29 cellular contexts compared by ENCODE assay signal in the genomic region with DNA sequence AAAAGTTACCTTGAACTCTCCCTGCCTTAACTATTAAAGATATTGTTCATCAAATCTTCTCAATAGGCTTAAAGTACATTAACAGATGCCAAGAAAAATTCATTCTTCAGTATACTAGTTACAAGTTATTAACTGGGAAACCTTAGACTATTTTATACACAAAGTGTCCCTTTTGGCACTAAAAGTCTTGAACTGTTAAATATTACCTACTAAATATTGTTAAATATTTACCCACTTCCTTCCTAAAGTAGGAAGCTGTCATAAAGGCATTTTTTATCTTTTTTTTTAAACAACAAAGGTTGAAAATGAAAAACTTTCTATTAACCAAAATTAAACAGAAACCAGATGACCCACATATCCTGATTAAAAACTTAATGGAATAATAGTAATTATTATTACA.
"Had no signal": no experiment of that assay in that cellular context is flagged by ENCODE, and none has a peak within 500 bp of the region (broad histone marks: within the 10 kb centered on the region; RNA-seq: fewer than 3 reads in every experiment).

No MANE protein-coding gene starts in this region.

- H3K9ac ChIP-seq: parathyroid adenoma had no signal

- DNase-seq: colonic mucosa; effector CD8-positive, alpha-beta T cell; endodermal cell; foreskin fibroblast; heart left ventricle; kidney glomerular epithelial cell; left colon; left ventricle myocardium superior; mucosa of descending colon; naive B cell; stimulated activated CD4-positive, alpha-beta T cell treated with anti-CD3 and anti-CD28 coated beads, Interleukin-12 subunit alpha, Interleukin-12 subunit beta, amount 100 ng/mL, for 4 hours; stimulated activated CD4-positive, alpha-beta T cell treated with anti-CD3 and anti-CD28 coated beads, Interleukin-1b, Interleukin-23, amount 100 ng/mL, for 48 hours; stimulated activated CD4-positive, alpha-beta T cell treated with anti-CD3 and anti-CD28 coated beads, Interleukin-4, amount 100 ng/mL, for 24 hours; stimulated activated naive CD8-positive, alpha-beta T cell treated with anti-CD3 and anti-CD28 coated beads, Interleukin-15, Interleukin-2, amounts not matched to agents 100 U/mL and 50 U/mL, for 24 hours; substantia nigra; testis; tibial artery; uterus had no signal

- H2AFZ ChIP-seq: hepatocyte, parathyroid adenoma had no signal

- H3K27ac ChIP-seq: colonic mucosa, epithelial cell of prostate, gastroesophageal sphincter, heart left ventricle, hepatocyte, neutrophil, parathyroid adenoma, testis, tibial artery, uterus had no signal

- H3K27me3 ChIP-seq: colonic mucosa, gastroesophageal sphincter, heart left ventricle, hepatocyte, neutrophil, testis, tibial artery, uterus had no signal

- H3K4me2 ChIP-seq: hepatocyte, smooth muscle cell had no signal

- H3K4me3 ChIP-seq: colonic mucosa, gastroesophageal sphincter, heart left ventricle, hepatocyte, lung, mucosa of descending colon, smooth muscle cell, testis, tibial artery, uterus had no signal

- H3K9me3 ChIP-seq: colonic mucosa, gastroesophageal sphincter, heart left ventricle, mucosa of descending colon, neutrophil, testis, tibial artery, uterus had no signal

- H3K4me1 ChIP-seq: colonic mucosa, gastroesophageal sphincter, heart left ventricle, parathyroid adenoma, testis, tibial artery, uterus had no signal

- H3K36me3 ChIP-seq: colonic mucosa, gastroesophageal sphincter, heart left ventricle, neutrophil, tibial artery, uterus had no signal

- ATAC-seq: esophagus mucosa; gastroesophageal sphincter; heart left ventricle; left colon; left ventricle myocardium superior; mucosa of descending colon; natural killer cell treated with Interleukin-12 subunit alpha and Interleukin-12 subunit beta and Interleukin-15 and Interleukin-18, amount 100 ng/mL, for 72 hours; sciatic nerve; stimulated activated effector memory CD8-positive, alpha-beta T cell treated with anti-CD3 and anti-CD28 coated beads, Interleukin-12 subunit alpha, Interleukin-12 subunit beta, amount 100 ng/mL, for 72 hours; stimulated activated naive CD8-positive, alpha-beta T cell treated with anti-CD3 and anti-CD28 coated beads, Interleukin-15, Interleukin-2, amounts not matched to agents 100 U/mL and 50 U/mL, for 24 hours had no signal

- H3K79me2 ChIP-seq: hepatocyte, parathyroid adenoma had no signal
